In genomic region chr11:100536979-100537378, GRCh38 we compare ENCODE assay signal across 30 cellular contexts.
"Had no signal": no experiment of that assay in that cellular context is flagged by ENCODE, and none has a peak within 500 bp of the region (broad histone marks: within the 10 kb centered on the region; RNA-seq: fewer than 3 reads in every experiment).

No MANE protein-coding gene starts in this region.

- H3K4me1 Mint-ChIP-seq: mesothelial cell of epicardium; naive thymus-derived CD4-positive, alpha-beta T cell; stimulated activated naive B cell treated with anti-CD40 and anti-IgM and Interleukin-4, amounts not matched to agents 10 μg/mL and 1 μg/mL and 100 μg/mL, for 72 hours had no signal

- H3K4me3 ChIP-seq: hepatocyte, lower lobe of right lung, mucosa of descending colon, ovary, prostate gland, skin epidermis, stomach, testis, thyroid gland, transverse colon, upper lobe of left lung, vagina had no signal

- ATAC-seq: left cardiac atrium; left lobe of liver; lower lobe of right lung; mucosa of descending colon; naive thymus-derived CD4-positive, alpha-beta T cell; natural killer cell treated with Interleukin-12 subunit alpha and Interleukin-12 subunit beta and Interleukin-15 and Interleukin-18, amount 100 ng/mL, for 72 hours; right cardiac atrium; sciatic nerve; stimulated activated naive B cell treated with anti-CD40 and anti-IgM and Interleukin-4, amounts not matched to agents 10 μg/mL and 1 μg/mL and 100 μg/mL, for 72 hours; stimulated activated naive CD8-positive, alpha-beta T cell treated with anti-CD3 and anti-CD28 coated beads, Interleukin-15, Interleukin-2, amounts not matched to agents 100 U/mL and 50 U/mL, for 24 hours had no signal

- H3K27ac Mint-ChIP-seq: mesothelial cell of epicardium; naive thymus-derived CD4-positive, alpha-beta T cell; natural killer cell treated with Interleukin-12 subunit alpha and Interleukin-12 subunit beta and Interleukin-15 and Interleukin-18, amount 100 ng/mL, for 72 hours; stimulated activated naive B cell treated with anti-CD40 and anti-IgM and Interleukin-4, amounts not matched to agents 10 μg/mL and 1 μg/mL and 100 μg/mL, for 72 hours had no signal

- H3K4me3 Mint-ChIP-seq: mesothelial cell of epicardium; naive thymus-derived CD4-positive, alpha-beta T cell; natural killer cell treated with Interleukin-12 subunit alpha and Interleukin-12 subunit beta and Interleukin-15 and Interleukin-18, amount 100 ng/mL, for 72 hours; stimulated activated naive B cell treated with anti-CD40 and anti-IgM and Interleukin-4, amounts not matched to agents 10 μg/mL and 1 μg/mL and 100 μg/mL, for 72 hours had no signal

- DNase-seq: islet precursor cell; kidney glomerular epithelial cell; left cardiac atrium; lower lobe of right lung; mesendoderm; mucosa of descending colon; naive thymus-derived CD4-positive, alpha-beta T cell; ovary; posterior cingulate gyrus; retina; right cardiac atrium; stimulated activated CD4-positive, alpha-beta T cell treated with anti-CD3 and anti-CD28 coated beads, Interleukin-12 subunit alpha, Interleukin-12 subunit beta, amount 100 ng/mL, for 4 hours; stimulated activated CD4-positive, alpha-beta T cell treated with anti-CD3 and anti-CD28 coated beads, Interleukin-15, amount 100 ng/mL, for 24 hours; stimulated activated CD4-positive, alpha-beta T cell treated with anti-CD3 and anti-CD28 coated beads, Interleukin-2, amount 100 ng/mL, for 24 hours; stimulated activated CD4-positive, alpha-beta T cell treated with anti-CD3 and anti-CD28 coated beads, Interleukin-4, amount 100 ng/mL, for 1 hour; stimulated activated naive B cell treated with anti-CD40 and anti-IgM and Interleukin-4, amounts not matched to agents 10 μg/mL and 1 μg/mL and 100 μg/mL, for 72 hours; stimulated activated naive CD8-positive, alpha-beta T cell treated with anti-CD3 and anti-CD28 coated beads, Interleukin-15, Interleukin-2, amounts not matched to agents 100 U/mL and 50 U/mL, for 24 hours; stomach; testis; thyroid gland; transverse colon; upper lobe of left lung had no signal

- H3K27me3 ChIP-seq: hepatocyte, ovary, stomach, testis, thyroid gland, transverse colon, upper lobe of left lung, vagina had no signal

- H3K4me1 ChIP-seq: lower lobe of right lung, prostate gland, stomach, testis, thyroid gland, transverse colon, upper lobe of left lung, vagina had no signal

- H3K27ac ChIP-seq: hepatocyte, lower lobe of right lung, ovary, prostate gland, skin epidermis, stomach, testis, thyroid gland, transverse colon, upper lobe of left lung, vagina had no signal

- H3K9me3 ChIP-seq: lower lobe of right lung, mucosa of descending colon, ovary, prostate gland, stomach, testis, thyroid gland, transverse colon, upper lobe of left lung, vagina had no signal

- H3K27me3 Mint-ChIP-seq: naive thymus-derived CD4-positive, alpha-beta T cell; natural killer cell treated with Interleukin-12 subunit alpha and Interleukin-12 subunit beta and Interleukin-15 and Interleukin-18, amount 100 ng/mL, for 72 hours; stimulated activated naive B cell treated with anti-CD40 and anti-IgM and Interleukin-4, amounts not matched to agents 10 μg/mL and 1 μg/mL and 100 μg/mL, for 72 hours had no signal

- H3K36me3 Mint-ChIP-seq: mesothelial cell of epicardium; naive thymus-derived CD4-positive, alpha-beta T cell; natural killer cell treated with Interleukin-12 subunit alpha and Interleukin-12 subunit beta and Interleukin-15 and Interleukin-18, amount 100 ng/mL, for 72 hours; stimulated activated naive B cell treated with anti-CD40 and anti-IgM and Interleukin-4, amounts not matched to agents 10 μg/mL and 1 μg/mL and 100 μg/mL, for 72 hours had no signal

- H3K36me3 ChIP-seq: lower lobe of right lung, ovary, prostate gland, stomach, thyroid gland, transverse colon, upper lobe of left lung, vagina had no signal
